ENCODE assay signal across 1 cellular context in genomic region chr2:37394986-37395555, GRCh38.
TF ChIP-seq lines count a peak whose summit lies in the region.

No MANE protein-coding gene starts in this region.

TF ChIP-seq in HepG2, 621 proteins besides CTCF, POLR2A, EP300 and RAD21 (continued from another document):
- TF ChIP-seq TIGD3 (CRISPR knock-in tag; IDR thresholded peaks at IDR 0.05; ENCODE audit: borderline replicate concordance) = no peak
- no peak for TF ChIP-seq ZFP36 (IDR thresholded peaks at IDR 0.05; ENCODE audit: borderline replicate concordance, low read depth, low read length, partially characterized antibody)
- no peak for TF ChIP-seq ZNF256 (CRISPR knock-in tag; conservative IDR thresholded peaks at IDR 0.05)
- TF ChIP-seq, protein P1, sequence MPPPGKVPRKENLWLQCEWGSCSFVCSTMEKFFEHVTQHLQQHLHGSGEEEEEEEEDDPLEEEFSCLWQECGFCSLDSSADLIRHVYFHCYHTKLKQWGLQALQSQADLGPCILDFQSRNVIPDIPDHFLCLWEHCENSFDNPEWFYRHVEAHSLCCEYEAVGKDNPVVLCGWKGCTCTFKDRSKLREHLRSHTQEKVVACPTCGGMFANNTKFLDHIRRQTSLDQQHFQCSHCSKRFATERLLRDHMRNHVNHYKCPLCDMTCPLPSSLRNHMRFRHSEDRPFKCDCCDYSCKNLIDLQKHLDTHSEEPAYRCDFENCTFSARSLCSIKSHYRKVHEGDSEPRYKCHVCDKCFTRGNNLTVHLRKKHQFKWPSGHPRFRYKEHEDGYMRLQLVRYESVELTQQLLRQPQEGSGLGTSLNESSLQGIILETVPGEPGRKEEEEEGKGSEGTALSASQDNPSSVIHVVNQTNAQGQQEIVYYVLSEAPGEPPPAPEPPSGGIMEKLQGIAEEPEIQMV (CRISPR knock-in tag; IDR thresholded peaks at IDR 0.05; ENCODE audit: low read depth) = no peak
- no peak for TF ChIP-seq ZNF468 (CRISPR knock-in tag; IDR thresholded peaks at IDR 0.05)
- no peak for TF ChIP-seq ZNF616 (CRISPR knock-in tag; IDR thresholded peaks at IDR 0.05; ENCODE audit: low read depth)
- TF ChIP-seq PHB2 (IDR thresholded peaks at IDR 0.05; ENCODE audit: partially characterized antibody) = no peak
- TF ChIP-seq FOXK1 (CRISPR knock-in tag; IDR thresholded peaks at IDR 0.05; ENCODE audit: borderline replicate concordance, low read depth) = no peak
- no peak for TF ChIP-seq SAFB2 (CRISPR knock-in tag; IDR thresholded peaks at IDR 0.05; ENCODE audit: borderline replicate concordance, low read depth)
